ENCODE assay signal across 22 cellular contexts in the genomic region with DNA sequence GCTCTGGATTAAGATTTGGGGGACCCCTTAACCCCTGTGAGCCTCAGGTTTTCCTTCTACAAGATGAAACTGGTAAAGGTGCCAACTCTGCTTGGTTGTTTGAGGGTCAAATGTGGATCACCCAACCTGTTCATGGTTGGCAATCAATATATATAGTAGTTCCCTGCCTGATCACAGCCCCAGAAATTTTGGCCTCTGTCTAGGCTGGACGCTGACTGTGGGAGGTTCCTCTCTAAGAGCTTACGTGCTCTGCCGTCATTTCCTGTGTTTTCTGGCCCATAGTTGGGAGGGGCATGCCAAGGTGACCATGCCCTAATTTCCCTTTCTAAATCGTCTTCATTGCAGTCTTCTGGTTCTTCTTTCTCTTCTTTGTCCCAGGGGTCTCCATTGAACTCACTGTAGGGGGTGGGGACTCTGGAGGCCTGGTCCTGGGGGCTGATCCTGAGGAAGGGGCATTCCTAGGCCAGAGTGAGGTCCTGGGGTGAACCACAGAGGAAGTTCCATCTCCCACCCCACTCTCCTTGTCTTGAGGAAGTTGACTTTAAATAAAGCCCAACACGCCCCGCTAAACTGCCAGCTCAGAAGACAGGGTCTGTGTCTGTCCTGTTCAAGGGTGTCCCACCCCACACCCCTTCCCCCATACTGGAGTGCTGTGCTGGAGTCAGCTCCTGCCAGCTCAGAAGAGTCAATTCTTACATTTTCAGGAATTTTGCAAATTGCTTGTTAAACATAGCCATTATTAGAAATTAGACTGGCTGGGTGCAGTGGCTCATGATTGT.
DNase-seq lines count a peak whose midpoint lies in the region; ATAC-seq and TF ChIP-seq lines count a peak whose summit lies in the region.
"Had no signal": no experiment of that assay in that cellular context is flagged by ENCODE, and none has a peak within 500 bp of the region (broad histone marks: within the 10 kb centered on the region; RNA-seq: fewer than 3 reads in every experiment).

No MANE protein-coding gene starts in this region.

- H3K4me2 ChIP-seq in BLaER1 treated with 17β-estradiol and CSF1 and Interleukin-3, amounts not matched to agents 10 nM and 100 nM = peak overlapping the region in 10 of 11 experiments; percentile 2 to 72 (median 26); a peak in 12 of 22 replicates

- CTCF ChIA-PET in activated CD8-positive, alpha-beta T cell treated with anti-CD3 and anti-CD28 coated beads for 36 hours (lab: Charles Lee) = no interaction called here

- no peaks in the 10 kb centered on the region for H3K36me3 Mint-ChIP-seq in activated CD8-positive, alpha-beta T cell treated with anti-CD3 and anti-CD28 coated beads for 36 hours (ENCODE audit: low read depth)
- H3K36me3 Mint-ChIP-seq: activated naive CD4-positive, alpha-beta T cell treated with anti-CD3 and anti-CD28 coated beads, Interleukin-2, amount 10 ng/mL, durations not matched to agents 7 days and 5 days had no signal

- no peaks in the 10 kb centered on the region for H3K36me3 ChIP-seq in BLaER1 treated with 17β-estradiol and CSF1 and Interleukin-3, amounts not matched to agents 10 nM and 100 nM
- H3K36me3 ChIP-seq: breast epithelium, esophagus squamous epithelium, gastrocnemius medialis, prostate gland, upper lobe of left lung had no signal

- POLR2A ChIA-PET in activated CD8-positive, alpha-beta T cell treated with anti-CD3 and anti-CD28 coated beads for 36 hours (lab: Charles Lee) = no interaction called here

- peaks cover 4 to 25% (median 14%) of the 10 kb centered on the region in 10 experiments; a peak in 17 of 20 replicates for H3K4me1 ChIP-seq in BLaER1 treated with 17β-estradiol and CSF1 and Interleukin-3, amounts not matched to agents 10 nM and 100 nM
- H3K4me1 ChIP-seq: breast epithelium, gastrocnemius medialis, prostate gland, upper lobe of left lung had no signal

- no peak overlapping the region for H3K4me3 Mint-ChIP-seq in activated CD8-positive, alpha-beta T cell treated with anti-CD3 and anti-CD28 coated beads for 36 hours
- H3K4me3 Mint-ChIP-seq: activated naive CD4-positive, alpha-beta T cell treated with anti-CD3 and anti-CD28 coated beads, Interleukin-2, amount 10 ng/mL, durations not matched to agents 7 days and 5 days; activated T-cell treated with anti-CD3 and anti-CD28 coated beads, Interleukin-2, amount 50 U/mL, for 24 hours had no signal

- no peaks in the 10 kb centered on the region for H3K27me3 ChIP-seq in BLaER1 treated with 17β-estradiol and CSF1 and Interleukin-3, amounts not matched to agents 10 nM and 100 nM
- H3K27me3 ChIP-seq: breast epithelium, gastrocnemius medialis, upper lobe of left lung had no signal

- H3K4me1 Mint-ChIP-seq in activated CD8-positive, alpha-beta T cell treated with anti-CD3 and anti-CD28 coated beads for 36 hours (ENCODE audit: low read depth) = no peaks in the 10 kb centered on the region
- H3K4me1 Mint-ChIP-seq: activated naive CD4-positive, alpha-beta T cell treated with anti-CD3 and anti-CD28 coated beads, Interleukin-2, amount 10 ng/mL, durations not matched to agents 7 days and 5 days had no signal

- intact Hi-C loops in posterior vena cava (cut with DNase I) = no loop called here
- intact Hi-C loops in activated CD8-positive, alpha-beta T cell treated with anti-CD3 and anti-CD28 coated beads for 36 hours (cut with micrococcal nuclease) = no loop called here

- no peak for TF ChIP-seq CTCF in NB4 (IDR thresholded peaks at IDR 0.05; ENCODE audit: low read depth, low read length)
- TF ChIP-seq CTCF in activated CD8-positive, alpha-beta T cell treated with anti-CD3 and anti-CD28 coated beads for 36 hours (IDR thresholded peaks at IDR 0.05) = no peak

- H3K9ac ChIP-seq in BLaER1 treated with 17β-estradiol and CSF1 and Interleukin-3, amounts not matched to agents 10 nM and 100 nM = no peak overlapping the region

- peak; percentile 35 for DNase-seq in NB4 (ENCODE audit: low read depth)
- peak; percentile 29 for DNase-seq in islet precursor cell
- peak; percentile 34 for DNase-seq in posterior vena cava (ENCODE audit: low spot score)
- no peak for DNase-seq in SKM-1 treated with dmso at 0.1 percent for 144 hours (lab: John Stamatoyannopoulos, UW; ENCODE audit: unreplicated experiment)
- no peak for DNase-seq in activated CD8-positive, alpha-beta T cell treated with anti-CD3 and anti-CD28 coated beads for 36 hours
- DNase-seq: ACHN; activated CD4-positive, alpha-beta T cell treated with anti-CD3 and anti-CD28 coated beads, Interleukin-2, amount 50 U/mL, for 48 hours; activated CD4-positive, CD25-positive, alpha-beta regulatory T cell; activated naive CD4-positive, alpha-beta T cell treated with anti-CD3 and anti-CD28 coated beads, Interleukin-2, amount 10 ng/mL, durations not matched to agents 7 days and 5 days; activated T-cell treated with anti-CD3 and anti-CD28 coated beads, Interleukin-2, amount 50 U/mL, for 24 hours; esophagus squamous epithelium; gastrocnemius medialis; NCI-H1436 treated with DMSO at 0.1 percent for 48 hours; NCI-H2107; NCI-H446; NCI-H82; Right ventricle myocardium superior; upper lobe of left lung had no signal

- no peak overlapping the region for H3K27ac Mint-ChIP-seq in activated CD8-positive, alpha-beta T cell treated with anti-CD3 and anti-CD28 coated beads for 36 hours
- H3K27ac Mint-ChIP-seq: activated naive CD4-positive, alpha-beta T cell treated with anti-CD3 and anti-CD28 coated beads, Interleukin-2, amount 10 ng/mL, durations not matched to agents 7 days and 5 days; activated T-cell treated with anti-CD3 and anti-CD28 coated beads, Interleukin-2, amount 50 U/mL, for 24 hours had no signal

- no peak for TF ChIP-seq POLR2A in NB4 (IDR thresholded peaks at IDR 0.05; ENCODE audit: extremely low read depth, insufficient read length)

- H4K20me1 ChIP-seq in BLaER1 treated with 17β-estradiol and CSF1 and Interleukin-3, amounts not matched to agents 10 nM and 100 nM = no peaks in the 10 kb centered on the region

- no peak for ATAC-seq in HG02840 (IDR thresholded peaks at IDR 0.05; ENCODE audit: low FRiP score, unreplicated experiment)
- no peak for ATAC-seq in activated CD8-positive, alpha-beta T cell treated with anti-CD3 and anti-CD28 coated beads for 36 hours
- ATAC-seq: gastrocnemius medialis had no signal

- no peak overlapping the region for H3K4me3 ChIP-seq in BLaER1 treated with 17β-estradiol and CSF1 and Interleukin-3, amounts not matched to agents 10 nM and 100 nM
- H3K4me3 ChIP-seq in NB4 (ENCODE audit: low read depth, low read length) = no peak overlapping the region
- H3K4me3 ChIP-seq: breast epithelium, esophagus squamous epithelium, gastrocnemius medialis, prostate gland, upper lobe of left lung had no signal

- H3K9me3 ChIP-seq in BLaER1 treated with 17β-estradiol and CSF1 and Interleukin-3, amounts not matched to agents 10 nM and 100 nM (replicated peaks in 1 of 11) = peaks cover 11 to 37% (median 15%) of the 10 kb centered on the region in 11 experiments; a peak in 20 of 22 replicates
- H3K9me3 ChIP-seq: esophagus squamous epithelium, gastrocnemius medialis, prostate gland had no signal

- peaks cover under 1% of the 10 kb centered on the region for H3K27me3 Mint-ChIP-seq in activated CD8-positive, alpha-beta T cell treated with anti-CD3 and anti-CD28 coated beads for 36 hours
- H3K27me3 Mint-ChIP-seq: activated T-cell treated with anti-CD3 and anti-CD28 coated beads, Interleukin-2, amount 50 U/mL, for 24 hours had no signal

- H3K27ac ChIP-seq in BLaER1 treated with 17β-estradiol and CSF1 and Interleukin-3, amounts not matched to agents 10 nM and 100 nM = peak overlapping the region in 4 of 11 experiments; percentile 5 to 55 (median 35); a peak in 3 of 22 replicates
- H3K27ac ChIP-seq: breast epithelium, esophagus squamous epithelium, gastrocnemius medialis, prostate gland, upper lobe of left lung had no signal

- H3K9me3 Mint-ChIP-seq in activated CD8-positive, alpha-beta T cell treated with anti-CD3 and anti-CD28 coated beads for 36 hours = peaks cover 5% of the 10 kb centered on the region
- H3K9me3 Mint-ChIP-seq: activated naive CD4-positive, alpha-beta T cell treated with anti-CD3 and anti-CD28 coated beads, Interleukin-2, amount 10 ng/mL, durations not matched to agents 7 days and 5 days had no signal

Comparison
In these comparisons a context has a peak if more than half of its experiments do, and no peak if none do; other contexts are left out.
1. DNase-seq: peak in NB4 (single experiment), islet precursor cell (single experiment) and posterior vena cava (single experiment); none in SKM-1 treated with dmso at 0.1 percent for 144 hours (single experiment) and activated CD8-positive, alpha-beta T cell treated with anti-CD3 and anti-CD28 coated beads for 36 hours (single experiment).